18 cellular contexts compared by ENCODE assay signal in genomic region chr7:127798023-127798422, GRCh38.
DNase-seq lines count a peak whose midpoint lies in the region; ATAC-seq and TF ChIP-seq lines count a peak whose summit lies in the region.
"Had no signal": no experiment of that assay in that cellular context is flagged by ENCODE, and none has a peak within 500 bp of the region (broad histone marks: within the 10 kb centered on the region; RNA-seq: fewer than 3 reads in every experiment).

No MANE protein-coding gene starts in this region.

- CTCF ChIA-PET in activated CD8-positive, alpha-beta T cell treated with anti-CD3 and anti-CD28 coated beads for 36 hours (lab: Charles Lee), result interaction anchor here (0.8 to 1.2 kb wide), 2 partner anchors 15 to 27 kb away, joined by 3 read pairs; no protein-coding TSS in a partner anchor

- no peak for ATAC-seq in GM18520 (IDR thresholded peaks at IDR 0.05; ENCODE audit: unreplicated experiment)
- no peak for ATAC-seq in activated CD8-positive, alpha-beta T cell treated with anti-CD3 and anti-CD28 coated beads for 36 hours

- peaks cover 38% of the 10 kb centered on the region for H3K4me1 Mint-ChIP-seq in activated CD8-positive, alpha-beta T cell treated with anti-CD3 and anti-CD28 coated beads for 36 hours (ENCODE audit: low read depth)

- no peak overlapping the region for H3K27ac Mint-ChIP-seq in activated CD8-positive, alpha-beta T cell treated with anti-CD3 and anti-CD28 coated beads for 36 hours
- H3K27ac Mint-ChIP-seq: nephron progenitor cell; T-helper 1 cell treated with Interleukin-12 subunit alpha and Interleukin-12 subunit beta and Interleukin-4 antibody, amounts not matched to agents 30 μg/mL and 1 μg/mL, for 36 hours had no signal

- no peak for TF ChIP-seq CTCF in activated CD8-positive, alpha-beta T cell treated with anti-CD3 and anti-CD28 coated beads for 36 hours (IDR thresholded peaks at IDR 0.05)

- H3K9me3 Mint-ChIP-seq in activated CD8-positive, alpha-beta T cell treated with anti-CD3 and anti-CD28 coated beads for 36 hours, result no peaks in the 10 kb centered on the region
- H3K9me3 Mint-ChIP-seq: nephron progenitor cell; T-helper 1 cell treated with Interleukin-12 subunit alpha and Interleukin-12 subunit beta and Interleukin-4 antibody, amounts not matched to agents 30 μg/mL and 1 μg/mL, for 36 hours had no signal

- DNase-seq in Ammon's horn (ENCODE audit: low spot score) (peak; percentile 23), LHCN-M2 (ENCODE audit: low read depth) (peak; percentile 43), amniotic epithelial cell (ENCODE audit: low read depth) (peak; percentile 21), iris pigment epithelial cell (ENCODE audit: low read depth) (peak; percentile 39), NCI-H748 treated with DMSO at 0.1 percent for 48 hours (lab: John Stamatoyannopoulos, UW) (no peak)
- DNase-seq in activated CD8-positive, alpha-beta T cell treated with anti-CD3 and anti-CD28 coated beads for 36 hours, result no peak
- no peak for DNase-seq in activated CD4-positive, alpha-beta T cell treated with anti-CD3 and anti-CD28 coated beads for 4 hours
- DNase-seq: activated CD4-positive, alpha-beta T cell treated with anti-CD3 and anti-CD28 coated beads for 1 hour; activated CD8-positive, alpha-beta memory T cell treated with anti-CD3 and anti-CD28 coated beads, Interleukin-2, amount 50 U/mL, for 4 hours; activated naive CD4-positive, alpha-beta T cell treated with Interleukin-2 at 50 U/mL for 16 hours; Caco-2; effector CD8-positive, alpha-beta T cell; GF-D8; lower lobe of right lung; NCI-H1694; nephron progenitor cell had no signal

- intact Hi-C loops in activated CD8-positive, alpha-beta T cell treated with anti-CD3 and anti-CD28 coated beads for 36 hours (cut with micrococcal nuclease), result no loop called here

- no peak overlapping the region for H3K4me3 Mint-ChIP-seq in activated CD8-positive, alpha-beta T cell treated with anti-CD3 and anti-CD28 coated beads for 36 hours
- H3K4me3 Mint-ChIP-seq: nephron progenitor cell; T-helper 1 cell treated with Interleukin-12 subunit alpha and Interleukin-12 subunit beta and Interleukin-4 antibody, amounts not matched to agents 30 μg/mL and 1 μg/mL, for 36 hours had no signal

- POLR2A ChIA-PET in activated CD8-positive, alpha-beta T cell treated with anti-CD3 and anti-CD28 coated beads for 36 hours (lab: Charles Lee), result no interaction called here

- peaks cover 8% of the 10 kb centered on the region for H3K36me3 Mint-ChIP-seq in activated CD8-positive, alpha-beta T cell treated with anti-CD3 and anti-CD28 coated beads for 36 hours (ENCODE audit: low read depth)

- H3K27me3 Mint-ChIP-seq in activated CD8-positive, alpha-beta T cell treated with anti-CD3 and anti-CD28 coated beads for 36 hours, result no peaks in the 10 kb centered on the region

Comparison
In these comparisons a context has a peak if more than half of its experiments do, and no peak if none do; other contexts are left out.
1. DNase-seq: peak in Ammon's horn (single experiment), LHCN-M2 (single experiment), amniotic epithelial cell (single experiment) and iris pigment epithelial cell (single experiment); none in NCI-H748 treated with DMSO at 0.1 percent for 48 hours (single experiment), activated CD8-positive, alpha-beta T cell treated with anti-CD3 and anti-CD28 coated beads for 36 hours (single experiment) and activated CD4-positive, alpha-beta T cell treated with anti-CD3 and anti-CD28 coated beads for 4 hours (0 of 2).